Comparison of ENCODE assay signal across 17 cellular contexts in genomic region chr14:101857226-101857625, GRCh38.
DNase-seq lines count a peak whose midpoint lies in the region; ATAC-seq and TF ChIP-seq lines count a peak whose summit lies in the region.
"Had no signal": no experiment of that assay in that cellular context is flagged by ENCODE, and none has a peak within 500 bp of the region (broad histone marks: within the 10 kb centered on the region; RNA-seq: fewer than 3 reads in every experiment).

No MANE protein-coding gene starts in this region.

- in situ Hi-C loops in GM13976 (cut with MboI; ENCODE audit: low sequenced_read_pairs, unreplicated experiment) = no loop called here

- H3K27ac ChIP-seq in heart left ventricle (peak overlapping the region in 7 of 12 donors; percentile 58 to 85 (median 80)), foreskin keratinocyte (no peak overlapping the region), thyroid gland (peak overlapping the region in 2 of 3 donors; percentile 39 to 68)
- H3K27ac ChIP-seq: hepatocyte, thoracic aorta had no signal

- H3K4me3 ChIP-seq in heart left ventricle (no peak overlapping the region), thyroid gland (replicated peaks in 1 of 3) (no peak overlapping the region)
- H3K4me3 ChIP-seq: hepatocyte, thoracic aorta had no signal

- TF ChIP-seq POLR2A in heart left ventricle (IDR thresholded peaks at IDR 0.05) (no peak), thyroid gland (IDR thresholded peaks at IDR 0.05) (no peak)

- H3K4me1 ChIP-seq in heart left ventricle (peaks cover 4 to 86% (median 62%) of the 10 kb centered on the region in 12 donors), foreskin keratinocyte (peaks cover 5% of the 10 kb centered on the region), thyroid gland (peaks cover 28 to 56% of the 10 kb centered on the region in 2 donors)

- H3K36me3 ChIP-seq in heart left ventricle (peaks cover 0 to 43% (median 14%) of the 10 kb centered on the region in 9 donors), thyroid gland (no peaks in the 10 kb centered on the region)

- H3K27me3 ChIP-seq in heart left ventricle (no peaks in the 10 kb centered on the region), foreskin keratinocyte (no peaks in the 10 kb centered on the region), thyroid gland (no peaks in the 10 kb centered on the region)
- H3K27me3 ChIP-seq: hepatocyte had no signal

- H3K9me3 ChIP-seq in heart left ventricle (no peaks in the 10 kb centered on the region), thyroid gland (no peaks in the 10 kb centered on the region)
- H3K9me3 ChIP-seq: thoracic aorta had no signal

- ATAC-seq in heart left ventricle (peak in 1 of 4 donors; percentile 17), left ventricle myocardium superior (no peak), foreskin keratinocyte (peak; percentile 42), HG03469 (IDR thresholded peaks at IDR 0.05; ENCODE audit: unreplicated experiment) (no peak)
- ATAC-seq: right cardiac atrium had no signal

- TF ChIP-seq CTCF in heart left ventricle (IDR thresholded peaks at IDR 0.05) (no peak), foreskin keratinocyte (conservative IDR thresholded peaks at IDR 0.05) (no peak), thyroid gland (IDR thresholded peaks at IDR 0.05) (no peak), GM13976 (IDR thresholded peaks at IDR 0.05; ENCODE audit: borderline replicate concordance, control extremely low read depth, extremely low read depth, insufficient read depth, missing control alignments) (no peak)

- DNase-seq in heart left ventricle (no peak), left ventricle myocardium superior (no peak), HT-29 (ENCODE audit: low spot score) (peak; percentile 7), foreskin keratinocyte (no peak), thyroid gland (no peak), GF-D8 (lab: John Stamatoyannopoulos, UW) (no peak), GM13976 (ENCODE audit: low spot score) (no peak)
- DNase-seq: activated CD4-positive, alpha-beta T cell treated with anti-CD3 and anti-CD28 coated beads, Interleukin-2, amount 10 ng/mL, durations not matched to agents 7 days and 5 days; activated effector memory CD4-positive, alpha-beta T cell treated with anti-CD3 and anti-CD28 coated beads, Interleukin-2, amount 50 U/mL, for 16 hours; HCEC 1CT; NCI-H1105 treated with DMSO at 0.1 percent for 48 hours; right cardiac atrium; stimulated activated CD4-positive, alpha-beta T cell treated with anti-CD3 and anti-CD28 coated beads, Interleukin-1b, Interleukin-23, amount 100 ng/mL, for 48 hours; T1000 had no signal

- intact Hi-C loops in heart left ventricle (cut with DNase I) (no loop called here), left ventricle myocardium superior (cut with micrococcal nuclease) (no loop called here), thyroid gland (cut with DNase I) (no loop called here)

- WGBS in heart left ventricle, 4 donors = 94 to 100% (median 100%) methylated on average over 1 of the region's 1 CpG
- 94 to 100% methylated on average over 1 of the region's 1 CpG for WGBS in thyroid gland, 2 donors
